In genomic region chr1:156012051-156012817, GRCh38 we compare ENCODE assay signal across 1 cellular context.
TF ChIP-seq lines count a peak whose summit lies in the region.

No MANE protein-coding gene starts in this region.

TF ChIP-seq in GM12878, 131 proteins besides CTCF, POLR2A, EP300 and RAD21 (continues in another document):
- TF ChIP-seq DPF2 (IDR thresholded peaks at IDR 0.05): peak; percentile 85
- TF ChIP-seq CREB1 (IDR thresholded peaks at IDR 0.05; ENCODE audit: low read depth): no peak
- no peak for TF ChIP-seq REST (IDR thresholded peaks at IDR 0.05; ENCODE audit: low read depth, low read length)
- no peak for TF ChIP-seq HSF1 (IDR thresholded peaks at IDR 0.05; ENCODE audit: low read depth, low read length)
- no peak for TF ChIP-seq CBFB (IDR thresholded peaks at IDR 0.05; ENCODE audit: low read depth)
- TF ChIP-seq ATF3 (IDR thresholded peaks at IDR 0.05; ENCODE audit: borderline replicate concordance, extremely low read depth, low read depth, low read length): no peak
- TF ChIP-seq GABPA (IDR thresholded peaks at IDR 0.05; ENCODE audit: low read depth): no peak
- no peak for TF ChIP-seq RBBP5 (conservative IDR thresholded peaks at IDR 0.05)
- TF ChIP-seq SIN3A (IDR thresholded peaks at IDR 0.05; ENCODE audit: low read depth, low read length): no peak
- TF ChIP-seq NRF1 (conservative IDR thresholded peaks at IDR 0.05; ENCODE audit: low read depth, low read length): no peak
- TF ChIP-seq HDAC6 (IDR thresholded peaks at IDR 0.05; ENCODE audit: unreplicated experiment): no peak
- no peak for TF ChIP-seq TCF12 (IDR thresholded peaks at IDR 0.05; ENCODE audit: low read depth, low read length)
- no peak for TF ChIP-seq ZNF274 (IDR thresholded peaks at IDR 0.05; ENCODE audit: insufficient read depth, insufficient read length)
- no peak for TF ChIP-seq ZZZ3 (IDR thresholded peaks at IDR 0.05; ENCODE audit: control insufficient read depth, insufficient read length, low read depth)
- TF ChIP-seq NFIC (IDR thresholded peaks at IDR 0.05; ENCODE audit: low read depth, low read length): 0 out of 2 replicates have a peak, but pooled peaks have one; percentile 15
- TF ChIP-seq ZBTB40 (IDR thresholded peaks at IDR 0.05; ENCODE audit: borderline replicate concordance): no peak
- no peak for TF ChIP-seq MLLT1 (IDR thresholded peaks at IDR 0.05)
- no peak for TF ChIP-seq EZH2 (IDR thresholded peaks at IDR 0.05; ENCODE audit: borderline replicate concordance, control insufficient read depth, low read depth, low read length)
- TF ChIP-seq CEBPZ (IDR thresholded peaks at IDR 0.05; ENCODE audit: low read depth, low read length): no peak
- TF ChIP-seq BRCA1 (IDR thresholded peaks at IDR 0.05; ENCODE audit: low read depth, low read length): no peak
- TF ChIP-seq SIX5 (IDR thresholded peaks at IDR 0.05; ENCODE audit: low read depth, low read length, severe bottlenecking): no peak
- TF ChIP-seq HCFC1 (IDR thresholded peaks at IDR 0.05; ENCODE audit: low read length): no peak
- 0 out of 2 replicates have a peak, but pooled peaks have one; percentile 30 for TF ChIP-seq CHD1 (IDR thresholded peaks at IDR 0.05; ENCODE audit: low read depth, low read length)
- TF ChIP-seq NFXL1 (IDR thresholded peaks at IDR 0.05; ENCODE audit: borderline replicate concordance): no peak
- no peak for TF ChIP-seq FOXK2 (IDR thresholded peaks at IDR 0.05)
- no peak for TF ChIP-seq CBX5 (IDR thresholded peaks at IDR 0.05; ENCODE audit: low read depth)
- TF ChIP-seq ZNF622 (IDR thresholded peaks at IDR 0.05): no peak
- no peak for TF ChIP-seq SMAD1 (IDR thresholded peaks at IDR 0.05; ENCODE audit: low read depth, partially characterized antibody)
- TF ChIP-seq MTA2 (IDR thresholded peaks at IDR 0.05; ENCODE audit: low read depth): peak; percentile 89
- TF ChIP-seq RB1 (IDR thresholded peaks at IDR 0.05; ENCODE audit: borderline replicate concordance): no peak
- TF ChIP-seq ATF2 (IDR thresholded peaks at IDR 0.05; ENCODE audit: low read length): peak; percentile 71
- no peak for TF ChIP-seq ZBED1 (IDR thresholded peaks at IDR 0.05; ENCODE audit: borderline replicate concordance)
- no peak for TF ChIP-seq BMI1 (IDR thresholded peaks at IDR 0.05; ENCODE audit: borderline replicate concordance)
- TF ChIP-seq USF2 (IDR thresholded peaks at IDR 0.05; ENCODE audit: borderline replicate concordance, low read depth, low read length): no peak
- no peak for TF ChIP-seq ZNF384 (IDR thresholded peaks at IDR 0.05; ENCODE audit: borderline replicate concordance, low read depth, low read length)
- no peak for TF ChIP-seq SREBF1 (IDR thresholded peaks at IDR 0.05; ENCODE audit: low read length)
- TF ChIP-seq SMC3 (IDR thresholded peaks at IDR 0.05; ENCODE audit: borderline replicate concordance, low read length): no peak
- no peak for TF ChIP-seq PRDM15 (CRISPR knock-in tag; IDR thresholded peaks at IDR 0.05)
- TF ChIP-seq MAX (IDR thresholded peaks at IDR 0.05; ENCODE audit: low read depth, low read length): no peak
